In the genomic region with DNA sequence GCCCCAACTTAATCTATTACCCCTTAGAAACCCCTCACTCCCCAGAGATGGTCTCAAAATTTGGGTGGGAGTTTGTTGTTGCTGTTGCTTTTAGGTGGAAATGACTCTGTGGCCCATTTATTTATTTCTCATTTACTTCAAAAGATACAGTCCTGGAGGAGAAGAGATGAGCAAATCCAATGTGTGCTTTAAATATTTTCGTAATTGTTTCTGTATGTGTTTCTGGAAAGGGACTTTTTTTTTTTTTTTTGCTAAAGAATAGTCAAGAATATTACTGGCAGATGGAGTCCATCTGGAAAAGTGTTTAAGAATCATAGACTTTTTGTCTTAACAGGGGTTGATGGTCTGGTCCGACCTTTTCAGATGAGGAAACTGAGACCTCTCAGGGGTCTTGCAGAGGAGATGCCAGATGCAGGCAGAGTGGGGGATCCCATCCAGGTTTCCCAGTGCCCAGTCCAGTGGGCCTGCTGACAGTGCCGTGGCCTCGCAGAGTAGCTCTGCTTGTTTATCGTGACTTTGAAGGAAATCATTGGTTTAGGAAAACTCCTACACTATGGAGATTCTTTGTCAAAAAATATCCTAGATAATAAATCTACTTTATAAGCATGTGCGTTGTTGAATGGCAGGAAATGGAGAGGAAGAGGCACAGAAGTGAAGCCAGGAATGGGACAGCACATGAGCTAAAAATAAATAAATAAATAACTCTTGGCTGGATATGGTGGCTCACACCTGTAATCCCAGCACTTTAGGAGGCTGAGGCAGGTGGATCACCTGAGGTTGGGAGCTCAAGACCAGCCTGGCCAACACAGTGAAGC, we compare ENCODE assay signal across 20 cellular contexts.
A peak's percentile ranks its signal among the peaks of the same experiment; 100 is the strongest.
DNase-seq lines count a peak whose midpoint lies in the region; TF ChIP-seq lines count a peak whose summit lies in the region.
"Had no signal": no experiment of that assay in that cellular context is flagged by ENCODE, and none has a peak within 500 bp of the region (broad histone marks: within the 10 kb centered on the region; RNA-seq: fewer than 3 reads in every experiment).

No MANE protein-coding gene starts in this region.

- POLR2A ChIA-PET in OCI-LY7 (lab: Charles Lee) = interaction anchor here (0.7 kb wide), 1 partner anchor 77 kb away, joined by 3 read pairs; no protein-coding TSS in a partner anchor

- H3K4me2 ChIP-seq in OCI-LY7 (ENCODE audit: low read length) = no peak overlapping the region

- H3K4me3 ChIP-seq in fibroblast of villous mesenchyme (ENCODE audit: low read depth, low read length) (no peak overlapping the region), OCI-LY7 (ENCODE audit: low read depth, low read length, poor library complexity, severe bottlenecking) (no peak overlapping the region)
- H3K4me3 ChIP-seq: K562 had no signal

- no peaks in the 10 kb centered on the region for H3K36me3 ChIP-seq in OCI-LY7 (ENCODE audit: insufficient read depth, low read length)

- no TSS peak for BruUV-seq in OCI-LY7 (replicated peaks; lab: Mats Ljungman, UMichigan)

- intact Hi-C loops in OCI-LY7 (cut with micrococcal nuclease; ENCODE audit: unreplicated experiment) = no loop called here

- H3K27ac ChIP-seq in OCI-LY7 (ENCODE audit: low read depth, low read length, poor library complexity, severe bottlenecking) = no peak overlapping the region
- H3K27ac ChIP-seq: C4-2B had no signal

- H2AFZ ChIP-seq in OCI-LY7 (ENCODE audit: low read length) = no peak overlapping the region

- DNase-seq in AG08395 (ENCODE audit: low spot score) (peak; percentile 47), GM04503 (ENCODE audit: low read depth) (peak; percentile 24), dermis microvascular lymphatic vessel endothelial cell (ENCODE audit: low read depth in 2 of 2) (peak; percentile 79 to 92), fibroblast of villous mesenchyme (ENCODE audit: low read depth) (peak; percentile 46), OCI-LY7 (ENCODE audit: low spot score) (no peak), NCI-H69 (lab: John Stamatoyannopoulos, UW) (no peak), amniotic stem cell (lab: John Stamatoyannopoulos, UW) (no peak)
- DNase-seq in activated CD4-positive, CD25-positive, alpha-beta regulatory T cell (lab: John Stamatoyannopoulos, UW) = no peak
- DNase-seq: DMS79 treated with DMSO at 0.1 percent for 48 hours, GOT3, NCI-H1105, NCI-H1694, NCI-H2081 treated with DMSO at 0.1 percent for 48 hours, NCI-H510A, NCI-H774, OCI-M1, RPMI8226, SHP77 treated with DMSO at 0.1 percent for 48 hours had no signal

- no peaks in the 10 kb centered on the region for H3K79me2 ChIP-seq in OCI-LY7 (ENCODE audit: insufficient read depth, low read depth, low read length)

- TF ChIP-seq CTCF in fibroblast of villous mesenchyme (IDR thresholded peaks at IDR 0.05; ENCODE audit: insufficient read depth, low read depth, low read length) (no peak), OCI-LY7 (conservative IDR thresholded peaks at IDR 0.05; ENCODE audit: low read length) (no peak)

- CTCF ChIA-PET in OCI-LY7 (lab: Charles Lee; ENCODE audit: unreplicated experiment) = no interaction called here

- H3K9me3 ChIP-seq in OCI-LY7 (ENCODE audit: low read length) = no peaks in the 10 kb centered on the region

- no peaks in the 10 kb centered on the region for H4K20me1 ChIP-seq in OCI-LY7 (ENCODE audit: insufficient read depth, low read length)

- no peaks in the 10 kb centered on the region for H3K9me2 ChIP-seq in OCI-LY7 (ENCODE audit: insufficient read depth, low read length)

- H3K4me1 ChIP-seq in OCI-LY7 (ENCODE audit: insufficient read depth, low read length, poor library complexity, severe bottlenecking) = no peaks in the 10 kb centered on the region

Comparison
In these comparisons a context has a peak if more than half of its experiments do, and no peak if none do; other contexts are left out.
1. DNase-seq: peak in AG08395 (single experiment), GM04503 (single experiment), dermis microvascular lymphatic vessel endothelial cell (2 of 2) and fibroblast of villous mesenchyme (single experiment); none in OCI-LY7 (single experiment), NCI-H69 (single experiment), activated CD4-positive, CD25-positive, alpha-beta regulatory T cell (0 of 4) and amniotic stem cell (single experiment).